In genomic region chr6:154733610-154734379, GRCh38 we compare ENCODE assay signal across 8 cellular contexts.
DNase-seq lines count a peak whose midpoint lies in the region; ATAC-seq, FAIRE-seq and TF ChIP-seq lines count a peak whose summit lies in the region.

No MANE protein-coding gene starts in this region.

- peak overlapping the region; percentile 89 for H3K9ac ChIP-seq in OCI-LY1 (ENCODE audit: low read length)

- H3K27me3 ChIP-seq in OCI-LY1 (ENCODE audit: insufficient read depth, low read length), result no peaks in the 10 kb centered on the region

- peaks cover 13% of the 10 kb centered on the region for H3K36me3 ChIP-seq in OCI-LY1 (ENCODE audit: insufficient read depth, low read length)

- peaks cover 48% of the 10 kb centered on the region for H3K79me2 ChIP-seq in OCI-LY1 (ENCODE audit: insufficient read depth, low read length)

- H3K9me2 ChIP-seq in OCI-LY1 (ENCODE audit: low read depth, low read length), result no peaks in the 10 kb centered on the region

- peak overlapping the region; percentile 70 for H3K27ac ChIP-seq in OCI-LY1 (ENCODE audit: low read depth, low read length, poor library complexity, severe bottlenecking)

- H4K20me1 ChIP-seq in OCI-LY1 (ENCODE audit: insufficient read depth, low read length), result no peaks in the 10 kb centered on the region

- peak overlapping the region; percentile 90 for H3K4me3 ChIP-seq in OCI-LY1 (ENCODE audit: low read depth, low read length, poor library complexity, severe bottlenecking)

- H3K4me2 ChIP-seq in OCI-LY1 (ENCODE audit: low read length), result peak overlapping the region; percentile 79

- FAIRE-seq in D721Med (lab: Jason Lieb, UNC), result no peak

- peaks cover 51% of the 10 kb centered on the region for H3K4me1 ChIP-seq in OCI-LY1 (ENCODE audit: insufficient read depth, low read length, severe bottlenecking)

- ATAC-seq in GM21526 (IDR thresholded peaks at IDR 0.05; ENCODE audit: low FRiP score, unreplicated experiment), result peak; percentile 63

- H3F3A ChIP-seq in OCI-LY1 (ENCODE audit: insufficient read depth, low read length), result no peaks in the 10 kb centered on the region

- no peaks in the 10 kb centered on the region for H3K9me3 ChIP-seq in OCI-LY1 (ENCODE audit: low read length)

- no peak overlapping the region for H2AFZ ChIP-seq in OCI-LY1 (ENCODE audit: low read length)

- peak; percentile 90 for DNase-seq in D721Med (ENCODE audit: insufficient read length, low spot score)
- peak; percentile 98 for DNase-seq in HuH-7 (ENCODE audit: low spot score)
- DNase-seq in activated T-cell treated with anti-CD3 and anti-CD28 coated beads for 1 hour (ENCODE audit: low read depth), result peak; percentile 83
- peak; percentile 92 for DNase-seq in epidermal melanocyte (ENCODE audit: insufficient read length, low spot score)
- peak; percentile 96 for DNase-seq in midbrain (lab: John Stamatoyannopoulos, UW)
- DNase-seq in stimulated activated CD8-positive, alpha-beta memory T cell treated with anti-CD3 and anti-CD28 coated beads, Interleukin-15, amount 100 ng/mL, for 48 hours (ENCODE audit: low read depth in 2 of 2), result peak; percentile 85 to 86

- TF ChIP-seq CTCF in D721Med (IDR thresholded peaks at IDR 0.05; ENCODE audit: insufficient read depth, missing control alignments), result no peak
- TF ChIP-seq CTCF in OCI-LY1 (IDR thresholded peaks at IDR 0.05; ENCODE audit: low read length), result no peak

Comparison
In these comparisons a context has a peak if more than half of its experiments do, and no peak if none do; other contexts are left out.
1. Peak in every context shown above with its lines: DNase-seq, ATAC-seq, H3K4me3 ChIP-seq and H3K27ac ChIP-seq.